1 cellular context compared by ENCODE assay signal in genomic region chr14:94376976-94377865, GRCh38.
TF ChIP-seq lines count a peak whose summit lies in the region.

No MANE protein-coding gene starts in this region.

TF ChIP-seq in H1, 55 proteins besides CTCF, POLR2A, EP300 and RAD21:
- TF ChIP-seq KDM1A (IDR thresholded peaks at IDR 0.05; ENCODE audit: borderline replicate concordance, low read length) (0 out of 2 replicates have a peak, but pooled peaks have one; percentile 29), CHD7 (IDR thresholded peaks at IDR 0.05; ENCODE audit: insufficient replicate concordance, low read length) (no peak), SP4 (IDR thresholded peaks at IDR 0.05; ENCODE audit: low read length) (no peak), PHF8 (conservative IDR thresholded peaks at IDR 0.05; ENCODE audit: low read depth, low read length) (no peak), BCL11A (IDR thresholded peaks at IDR 0.05; ENCODE audit: low read depth in 2 of 2, low read length in 2 of 2) (no peak)
